8 cellular contexts compared by ENCODE assay signal in genomic region chr3:75429561-75430220, GRCh38.
A peak's percentile ranks its signal among the peaks of the same experiment; 100 is the strongest.
DNase-seq lines count a peak whose midpoint lies in the region; ATAC-seq and TF ChIP-seq lines count a peak whose summit lies in the region.
"Not testable (repeated sequence)": the region's sequence is repeated elsewhere in the genome, so short reads cannot be mapped to it uniquely, and the experiment has no call there.

No MANE protein-coding gene starts in this region.

- not testable (repeated sequence) for H3K4me3 ChIP-seq in body of pancreas; neural cell (ENCODE audit: low read length)

- peak overlapping the region; percentile 15 for H3K4me3 Mint-ChIP-seq in activated CD4-positive, alpha-beta T cell treated with anti-CD3 and anti-CD28 coated beads, Interleukin-2, amount 10 ng/mL, durations not matched to agents 24 days and 14 days

- H3K27me3 ChIP-seq in body of pancreas; neural cell (ENCODE audit: insufficient read depth, low read depth, low read length): not testable (repeated sequence)

- ATAC-seq in body of pancreas, Right ventricle myocardium inferior: not testable (repeated sequence)

- not testable (repeated sequence) for H3K9me3 ChIP-seq in body of pancreas; neural cell (ENCODE audit: low read length)

- not testable (repeated sequence) for H3K9me2 ChIP-seq in neural cell (ENCODE audit: insufficient read depth, low read length)

- 48 to 51% methylated on average over 6 to 9 of the region's 9 CpGs for WGBS in body of pancreas, 2 donors

- H3K4me1 ChIP-seq in body of pancreas: peaks cover 19% of the 10 kb centered on the region

- intact Hi-C loops in activated CD4-positive, alpha-beta T cell treated with anti-CD3 and anti-CD28 coated beads, Interleukin-2, amount 10 ng/mL, durations not matched to agents 24 days and 14 days (cut with micrococcal nuclease): loop anchor here (5.0 kb wide), 1 partner anchor 67 kb away; no protein-coding TSS in a partner anchor
- intact Hi-C loops in body of pancreas (cut with DNase I): loop anchor here (5.0 kb wide), 1 partner anchor 132 kb away; no protein-coding TSS in a partner anchor
- intact Hi-C loops in Right ventricle myocardium inferior (cut with DNase I): loop anchor here (10.0 kb wide), 1 partner anchor 235 kb away; no protein-coding TSS in a partner anchor

- peaks cover 16% of the 10 kb centered on the region for H3K36me3 Mint-ChIP-seq in activated CD4-positive, alpha-beta T cell treated with anti-CD3 and anti-CD28 coated beads, Interleukin-2, amount 10 ng/mL, durations not matched to agents 24 days and 14 days (ENCODE audit: low read depth)

- not testable (repeated sequence) for TF ChIP-seq EP300 in neural cell (conservative IDR thresholded peaks at IDR 0.05; ENCODE audit: poor library complexity, severe bottlenecking)

- not testable (repeated sequence) for H3K9ac ChIP-seq in neural cell (ENCODE audit: low read length)

- TF ChIP-seq RAD21 in neural cell (conservative IDR thresholded peaks at IDR 0.05): peak; percentile 79

- TF ChIP-seq POLR2A in body of pancreas (IDR thresholded peaks at IDR 0.05): not testable (repeated sequence)

- H4K20me1 ChIP-seq in neural cell (ENCODE audit: insufficient read depth): not testable (repeated sequence)

- not testable (repeated sequence) for H3F3A ChIP-seq in neural cell (ENCODE audit: insufficient read depth, low read length, poor library complexity, severe bottlenecking)

- peaks cover 15% of the 10 kb centered on the region for H3K4me1 Mint-ChIP-seq in activated CD4-positive, alpha-beta T cell treated with anti-CD3 and anti-CD28 coated beads, Interleukin-2, amount 10 ng/mL, durations not matched to agents 24 days and 14 days

- TF ChIP-seq CTCF in C4-2B (conservative IDR thresholded peaks at IDR 0.05): peak; percentile 77
- TF ChIP-seq CTCF in body of pancreas (IDR thresholded peaks at IDR 0.05): peak; percentile 51 to 84 (median 80)
- peak; percentile 86 for TF ChIP-seq CTCF in neural cell (IDR thresholded peaks at IDR 0.05; ENCODE audit: poor library complexity, severe bottlenecking)

- not testable (repeated sequence) for H3K4me2 ChIP-seq in neural cell (ENCODE audit: low read length)

- DNase-seq in HT1080 (ENCODE audit: low read depth): peak; percentile 71
- DNase-seq in NK-92 treated with Interleukin-12 subunit alpha and Interleukin-12 subunit beta, amount 100 ng/mL, for 24 hours (lab: John Stamatoyannopoulos, UW): peak; percentile 33
- peak; percentile 90 for DNase-seq in activated CD4-positive, alpha-beta T cell treated with anti-CD3 and anti-CD28 coated beads, Interleukin-2, amount 10 ng/mL, durations not matched to agents 24 days and 14 days
- DNase-seq in body of pancreas: peak; percentile 81 to 86 (median 84)
- DNase-seq in Right ventricle myocardium inferior (ENCODE audit: missing footprints): peak; percentile 84
- peak; percentile 33 for DNase-seq in stimulated activated CD8-positive, alpha-beta memory T cell treated with anti-CD3 and anti-CD28 coated beads, Interleukin-15, amount 100 ng/mL, for 24 hours (ENCODE audit: low read depth)

- H3K27ac ChIP-seq in C4-2B; body of pancreas; neural cell (ENCODE audit: low read length): not testable (repeated sequence)

- not testable (repeated sequence) for H2AFZ ChIP-seq in neural cell (ENCODE audit: low read depth, low read length)

- H3K9me3 Mint-ChIP-seq in activated CD4-positive, alpha-beta T cell treated with anti-CD3 and anti-CD28 coated beads, Interleukin-2, amount 10 ng/mL, durations not matched to agents 24 days and 14 days: not testable (repeated sequence)

- not testable (repeated sequence) for H3K27me3 Mint-ChIP-seq in activated CD4-positive, alpha-beta T cell treated with anti-CD3 and anti-CD28 coated beads, Interleukin-2, amount 10 ng/mL, durations not matched to agents 24 days and 14 days

- H3K79me2 ChIP-seq in neural cell (replicated peaks; ENCODE audit: insufficient read depth, low read length): not testable (repeated sequence)

- H3K27ac Mint-ChIP-seq in activated CD4-positive, alpha-beta T cell treated with anti-CD3 and anti-CD28 coated beads, Interleukin-2, amount 10 ng/mL, durations not matched to agents 24 days and 14 days: peak overlapping the region; percentile 29

- not testable (repeated sequence) for H3K36me3 ChIP-seq in body of pancreas (replicated peaks in 1 of 2; ENCODE audit: insufficient read depth in 1 of 2, low read depth in 2 of 2); neural cell (ENCODE audit: insufficient read depth, low read length)

TF ChIP-seq in neural cell, 6 proteins besides CTCF, POLR2A, EP300 and RAD21:
- peak; percentile 89 for TF ChIP-seq SMC3 (conservative IDR thresholded peaks at IDR 0.05; ENCODE audit: poor library complexity)

Comparison
In these comparisons a context has a peak if more than half of its experiments do, and no peak if none do; other contexts are left out.
1. DNase-seq: peak in every context shown above with its lines; median percentile 90 in activated CD4-positive, alpha-beta T cell treated with anti-CD3 and anti-CD28 coated beads, Interleukin-2, amount 10 ng/mL, durations not matched to agents 24 days and 14 days; 84 in body of pancreas; 84 in Right ventricle myocardium inferior; 71 in HT1080; 33 in NK-92 treated with Interleukin-12 subunit alpha and Interleukin-12 subunit beta, amount 100 ng/mL, for 24 hours; 33 in stimulated activated CD8-positive, alpha-beta memory T cell treated with anti-CD3 and anti-CD28 coated beads, Interleukin-15, amount 100 ng/mL, for 24 hours.